21 cellular contexts compared by ENCODE assay signal in genomic region chr18:70456376-70456775, GRCh38.
DNase-seq lines count a peak whose midpoint lies in the region; ATAC-seq, FAIRE-seq and TF ChIP-seq lines count a peak whose summit lies in the region.
"Had no signal": no experiment of that assay in that cellular context is flagged by ENCODE, and none has a peak within 500 bp of the region (broad histone marks: within the 10 kb centered on the region; RNA-seq: fewer than 3 reads in every experiment).

No MANE protein-coding gene starts in this region.

- H3K9me3 ChIP-seq in Loucy (ENCODE audit: insufficient read depth, low read depth, low read length) (no peaks in the 10 kb centered on the region), smooth muscle cell (replicated peaks; ENCODE audit: low read depth) (no peaks in the 10 kb centered on the region)
- H3K9me3 ChIP-seq: BLaER1 treated with 17β-estradiol and CSF1 and Interleukin-3, amounts not matched to agents 10 nM and 100 nM; Caco-2 had no signal

- in situ Hi-C loops in ACHN (cut with HindIII; ENCODE audit: low pct_ligation_motif_present, low pct_unique_long_range_greater_than_20kb, low sequenced_read_pairs): no loop called here

- ATAC-seq in left colon: peak; percentile 56
- ATAC-seq: CD8-positive, alpha-beta T cell; GM12878 had no signal

- H3K79me2 ChIP-seq in Loucy (ENCODE audit: insufficient read depth, low read length): no peaks in the 10 kb centered on the region
- no peaks in the 10 kb centered on the region for H3K79me2 ChIP-seq in smooth muscle cell (ENCODE audit: low read depth)

- no peaks in the 10 kb centered on the region for H3F3A ChIP-seq in Loucy (ENCODE audit: low read depth)
- no peaks in the 10 kb centered on the region for H3F3A ChIP-seq in smooth muscle cell (ENCODE audit: low read depth)

- no peak overlapping the region for H3K4me3 ChIP-seq in Loucy (ENCODE audit: low read length, poor library complexity, severe bottlenecking)
- H3K4me3 ChIP-seq in smooth muscle cell: no peak overlapping the region
- H3K4me3 ChIP-seq: BLaER1 treated with 17β-estradiol and CSF1 and Interleukin-3, amounts not matched to agents 10 nM and 100 nM; GM12878 had no signal

- H3K4me1 ChIP-seq in Loucy (ENCODE audit: insufficient read depth, low read length, poor library complexity, severe bottlenecking) (peaks cover 6% of the 10 kb centered on the region), smooth muscle cell (ENCODE audit: low read depth) (no peaks in the 10 kb centered on the region)
- H3K4me1 ChIP-seq: Caco-2 had no signal

- H3K4me2 ChIP-seq in Loucy (ENCODE audit: low read depth, low read length, poor library complexity, severe bottlenecking) (no peak overlapping the region), smooth muscle cell (no peak overlapping the region)
- H3K4me2 ChIP-seq: BLaER1 treated with 17β-estradiol and CSF1 and Interleukin-3, amounts not matched to agents 10 nM and 100 nM had no signal

- peak; percentile 93 for FAIRE-seq in colon (lab: Jason Lieb, UNC)
- FAIRE-seq: GM12878, GM12892, GM18507, GM19239 had no signal

- 86% methylated on average over 6 of the region's 6 CpGs for WGBS in smooth muscle cell (ENCODE audit: low lambda C conversion rate)

- H4K20me1 ChIP-seq in Loucy (ENCODE audit: insufficient read depth, low read length, poor library complexity, severe bottlenecking) (no peaks in the 10 kb centered on the region), smooth muscle cell (ENCODE audit: low read depth) (no peaks in the 10 kb centered on the region)
- H4K20me1 ChIP-seq: BLaER1 treated with 17β-estradiol and CSF1 and Interleukin-3, amounts not matched to agents 10 nM and 100 nM had no signal

- 0 out of 2 replicates have a peak overlapping the region, but pooled peaks have one; percentile 30 for H2AFZ ChIP-seq in Loucy (ENCODE audit: low read length)
- no peak overlapping the region for H2AFZ ChIP-seq in smooth muscle cell (ENCODE audit: low read depth)

- H3K27ac ChIP-seq in smooth muscle cell (ENCODE audit: low read depth): no peak overlapping the region
- H3K27ac ChIP-seq: BLaER1 treated with 17β-estradiol and CSF1 and Interleukin-3, amounts not matched to agents 10 nM and 100 nM; C4-2B had no signal

- no peak for TF ChIP-seq CTCF in Loucy (conservative IDR thresholded peaks at IDR 0.05; ENCODE audit: low read length)
- no peak for TF ChIP-seq CTCF in smooth muscle cell (IDR thresholded peaks at IDR 0.05; ENCODE audit: borderline replicate concordance, insufficient read depth, poor library complexity, severe bottlenecking)

- H3K36me3 ChIP-seq in Loucy (ENCODE audit: insufficient read depth, low read length) (no peaks in the 10 kb centered on the region), smooth muscle cell (ENCODE audit: low read depth) (no peaks in the 10 kb centered on the region)
- H3K36me3 ChIP-seq: BLaER1 treated with 17β-estradiol and CSF1 and Interleukin-3, amounts not matched to agents 10 nM and 100 nM had no signal

- intact Hi-C loops in left colon (cut with DNase I, micrococcal nuclease): no loop called here

- H3K27me3 ChIP-seq in Loucy (ENCODE audit: insufficient read depth, low read length, poor library complexity, severe bottlenecking) (no peaks in the 10 kb centered on the region), smooth muscle cell (ENCODE audit: low read depth) (no peaks in the 10 kb centered on the region)
- H3K27me3 ChIP-seq: BLaER1 treated with 17β-estradiol and CSF1 and Interleukin-3, amounts not matched to agents 10 nM and 100 nM had no signal

- DNase-seq in left colon (no peak), mesenteric fat pad (ENCODE audit: low spot score) (no peak), smooth muscle cell (lab: John Stamatoyannopoulos, UW; ENCODE audit: unreplicated experiment) (no peak), activated gamma-delta T cell treated with Interleukin-2 at 50 U/mL for 16 hours (no peak), ACHN (no peak)
- DNase-seq: 8988T; AML-193; Caco-2; Calu3; CD4-positive, alpha-beta T cell; CD8-positive, alpha-beta T cell; DMS79 treated with DMSO at 0.1 percent for 48 hours; GDM1 had no signal

- H3K9ac ChIP-seq in Loucy (ENCODE audit: low read depth, low read length, poor library complexity, severe bottlenecking) (no peak overlapping the region), smooth muscle cell (ENCODE audit: low read depth) (no peak overlapping the region)
- H3K9ac ChIP-seq: BLaER1 treated with 17β-estradiol and CSF1 and Interleukin-3, amounts not matched to agents 10 nM and 100 nM had no signal

- H3K9me2 ChIP-seq in Loucy (replicated peaks; ENCODE audit: low read depth, low read length): no peaks in the 10 kb centered on the region
